In genomic region chr11:57712256-57713150, GRCh38 we compare ENCODE assay signal across 8 cellular contexts. TPM values are rescaled to one million over a fixed set of nuclear protein-coding genes. Genes with fewer than 3 reads are reported as not detected.
A peak's percentile ranks its signal among the peaks of the same experiment; 100 is the strongest.
DNase-seq lines count a peak whose midpoint lies in the region; ATAC-seq and TF ChIP-seq lines count a peak whose summit lies in the region.

TSS of gene TMX2 (plus strand) at chr11:57712593. CDS start at chr11:57712619, 26 bp downstream.

- intact Hi-C loops in left colon (cut with DNase I, micrococcal nuclease) = no loop called here

- peak within 1 kb of the TSS; percentile 93 for H3K27ac Mint-ChIP-seq in activated CD4-positive, alpha-beta T cell treated with anti-CD3 and anti-CD28 coated beads, Interleukin-2, amount 10 ng/mL, durations not matched to agents 7 days and 5 days

- no peaks in the 10 kb centered on the region for H3K27me3 ChIP-seq in BLaER1

- ATAC-seq in GM19328 (IDR thresholded peaks at IDR 0.05; ENCODE audit: unreplicated experiment) (peak; percentile 95), HG03520 (IDR thresholded peaks at IDR 0.05; ENCODE audit: unreplicated experiment) (peak; percentile 93), left colon (peak; percentile 86)

- H4K20me1 ChIP-seq in BLaER1 = peaks cover 44% of the 10 kb centered on the region

- CTCF ChIA-PET in activated CD4-positive, alpha-beta T cell treated with anti-CD3 and anti-CD28 coated beads, Interleukin-2, amount 10 ng/mL, durations not matched to agents 7 days and 5 days (lab: Charles Lee) = interaction anchor here (0.6 to 2.7 kb wide), 9 partner anchors 8 to 120 kb away, joined by 3 to 9 read pairs (median 4); no protein-coding TSS in a partner anchor

- no peak for TF ChIP-seq CTCF in coronary artery (IDR thresholded peaks at IDR 0.05)

- DNase-seq in NCI-H69 (lab: John Stamatoyannopoulos, UW) (peak; percentile 99), coronary artery (ENCODE audit: low spot score) (peak; percentile 94), left colon (peak; percentile 95)
- DNase-seq in activated CD4-positive, alpha-beta T cell treated with anti-CD3 and anti-CD28 coated beads, Interleukin-2, amount 10 ng/mL, durations not matched to agents 7 days and 5 days = peak; percentile 94
- DNase-seq in stimulated activated CD4-positive, alpha-beta T cell treated with anti-CD3 and anti-CD28 coated beads, Interleukin-1b, Interleukin-23, amount 100 ng/mL, for 48 hours = peak; percentile 90

- H3K36me3 Mint-ChIP-seq in activated CD4-positive, alpha-beta T cell treated with anti-CD3 and anti-CD28 coated beads, Interleukin-2, amount 10 ng/mL, durations not matched to agents 7 days and 5 days (ENCODE audit: low read depth) = peaks cover 12% of the 10 kb centered on the region

- no peaks in the 10 kb centered on the region for H3K27me3 Mint-ChIP-seq in activated CD4-positive, alpha-beta T cell treated with anti-CD3 and anti-CD28 coated beads, Interleukin-2, amount 10 ng/mL, durations not matched to agents 7 days and 5 days

- H3K4me3 Mint-ChIP-seq in activated CD4-positive, alpha-beta T cell treated with anti-CD3 and anti-CD28 coated beads, Interleukin-2, amount 10 ng/mL, durations not matched to agents 7 days and 5 days = peak within 1 kb of the TSS; percentile 92

- peaks cover 26% of the 10 kb centered on the region for H3K36me3 ChIP-seq in BLaER1

- H3K4me1 ChIP-seq in BLaER1 = peaks cover 31% of the 10 kb centered on the region

- peaks cover 48% of the 10 kb centered on the region for H3K4me1 Mint-ChIP-seq in activated CD4-positive, alpha-beta T cell treated with anti-CD3 and anti-CD28 coated beads, Interleukin-2, amount 10 ng/mL, durations not matched to agents 7 days and 5 days

- POLR2A ChIA-PET in activated CD4-positive, alpha-beta T cell treated with anti-CD3 and anti-CD28 coated beads, Interleukin-2, amount 10 ng/mL, durations not matched to agents 7 days and 5 days (lab: Charles Lee) = interaction anchor here (0.6 to 0.9 kb wide), 2 partner anchors 29 to 40 kb away, joined by 3 to 4 read pairs; partner anchors contain the start of gene SELENOH

- H3K4me3 ChIP-seq in BLaER1 = peak within 1 kb of the TSS; percentile 90
- peak within 1 kb of the TSS; percentile 78 for H3K4me3 ChIP-seq in coronary artery

- peak within 1 kb of the TSS; percentile 92 for H3K4me2 ChIP-seq in BLaER1

- no peaks in the 10 kb centered on the region for H3K9me3 Mint-ChIP-seq in activated CD4-positive, alpha-beta T cell treated with anti-CD3 and anti-CD28 coated beads, Interleukin-2, amount 10 ng/mL, durations not matched to agents 7 days and 5 days

- peak within 1 kb of the TSS; percentile 94 for H3K9ac ChIP-seq in BLaER1

- H3K27ac ChIP-seq in BLaER1 = peak within 1 kb of the TSS; percentile 94
- peak within 1 kb of the TSS; percentile 73 to 89 for H3K27ac ChIP-seq in coronary artery

- peaks cover 13% of the 10 kb centered on the region; the same call in 1 of the 2 replicates for H3K9me3 ChIP-seq in BLaER1

RNA-seq across cellular contexts. Expression of gene TMX2, which starts in this region (rescaled TPM):
- total RNA-seq in activated CD4-positive, alpha-beta T cell treated with anti-CD3 and anti-CD28 coated beads, Interleukin-2, amount 10 ng/mL, durations not matched to agents 7 days and 5 days = 10 to 100 TPM; 62.9 to 74.2 TPM
- total RNA-seq in left colon = 100 to 1,000 TPM in 1 of 2 donors, 10 to 100 TPM in 1; 93.4 to 132 TPM

Comparison
In these comparisons a context has a peak if more than half of its experiments do, and no peak if none do; other contexts are left out.
1. Peak in every context shown above with its lines: DNase-seq, ATAC-seq, H3K4me3 ChIP-seq and H3K27ac ChIP-seq.